9 cellular contexts compared by ENCODE assay signal in genomic region chr15:83284563-83285283, GRCh38. TPM values are rescaled to one million over a fixed set of nuclear protein-coding genes. Genes with fewer than 3 reads are reported as not detected.
DNase-seq lines count a peak whose midpoint lies in the region; ATAC-seq and TF ChIP-seq lines count a peak whose summit lies in the region.
"Had no signal": no experiment of that assay in that cellular context is flagged by ENCODE, and none has a peak within 500 bp of the region (broad histone marks: within the 10 kb centered on the region; RNA-seq: fewer than 3 reads in every experiment).

Gene BNC1 (minus strand): TSS chr15:83284664. CDS start chr15:83284628, 36 bp downstream.

- H3K9ac ChIP-seq in SK-N-SH: no peak within 1 kb of the TSS
- H3K9ac ChIP-seq in stomach smooth muscle (ENCODE audit: low read length in 2 of 2): no peak within 1 kb of the TSS

- H3F3A ChIP-seq in SK-N-SH (replicated peaks; ENCODE audit: insufficient read depth): peaks cover 25% of the 10 kb centered on the region

- no peak for TF ChIP-seq EP300 in SK-N-SH (IDR thresholded peaks at IDR 0.05; ENCODE audit: borderline replicate concordance in 1 of 2, low read depth in 1 of 2, low read length in 1 of 2)

- H3K27me3 ChIP-seq in SK-N-SH (ENCODE audit: insufficient read depth) (peaks cover 58% of the 10 kb centered on the region), brain microvascular endothelial cell (replicated peaks) (no peaks in the 10 kb centered on the region), kidney epithelial cell (ENCODE audit: control insufficient read depth, insufficient read depth, low read length) (no peaks in the 10 kb centered on the region), stomach smooth muscle (ENCODE audit: control insufficient read depth in 1 of 2, insufficient read depth in 2 of 2, low read length in 2 of 2) (peaks cover 27 to 48% of the 10 kb centered on the region in 2 donors)

- CTCF ChIA-PET in SK-N-SH (lab: Yijun Ruan, JAX): interaction anchor here (1.1 kb wide), 1 partner anchor 36 kb away, joined by 6 read pairs; no protein-coding TSS in a partner anchor

- no peak for TF ChIP-seq RAD21 in SK-N-SH (IDR thresholded peaks at IDR 0.05; ENCODE audit: low read length)

- H3K9me3 ChIP-seq in SK-N-SH (no peaks in the 10 kb centered on the region), stomach smooth muscle (ENCODE audit: control insufficient read depth in 2 of 2, low read length in 2 of 2) (no peaks in the 10 kb centered on the region)

- no peak for ATAC-seq in SK-N-SH treated with all-trans-retinoic acid at 6 μM for 48 hours
- ATAC-seq: Panc1 had no signal

- H3K79me2 ChIP-seq in SK-N-SH (ENCODE audit: insufficient read depth): no peaks in the 10 kb centered on the region

- no peaks in the 10 kb centered on the region for H4K20me1 ChIP-seq in SK-N-SH (ENCODE audit: insufficient read depth)

- TF ChIP-seq CTCF in SK-N-SH (IDR thresholded peaks at IDR 0.05): no peak
- TF ChIP-seq CTCF in brain microvascular endothelial cell (IDR thresholded peaks at IDR 0.05; ENCODE audit: low read depth, low read length, missing control alignments): no peak
- TF ChIP-seq CTCF in kidney epithelial cell (IDR thresholded peaks at IDR 0.05; ENCODE audit: insufficient read depth, low read length, poor library complexity, severe bottlenecking): no peak

- H3K4me1 ChIP-seq in SK-N-SH (ENCODE audit: control insufficient read depth in 1 of 2, insufficient read depth in 2 of 2, low read depth in 1 of 2, low read length in 1 of 2): peaks cover 0 to 7% of the 10 kb centered on the region in 2 experiments; a peak in 3 of 4 replicates
- peaks cover 4% of the 10 kb centered on the region for H3K4me1 ChIP-seq in stomach smooth muscle (ENCODE audit: control insufficient read depth, insufficient read depth, low read length)

- WGBS in SK-N-SH (ENCODE audit: low lambda C conversion rate): 30% methylated on average over 18 of the region's 93 CpGs

- peak within 1 kb of the TSS; percentile 57; the same call in 1 of the 2 replicates for H3K4me2 ChIP-seq in SK-N-SH

- in situ Hi-C loops in brain microvascular endothelial cell (cut with HindIII; ENCODE audit: low pct_ligation_motif_present, low sequenced_read_pairs): no loop called here
- in situ Hi-C loops in ACHN (cut with HindIII; ENCODE audit: low pct_ligation_motif_present, low pct_unique_long_range_greater_than_20kb, low sequenced_read_pairs): no loop called here

- H3K27ac ChIP-seq in SK-N-SH (ENCODE audit: low read depth in 2 of 2, low read length in 1 of 2) (no peak within 1 kb of the TSS), brain microvascular endothelial cell (peak within 1 kb of the TSS; percentile 16), stomach smooth muscle (ENCODE audit: low read length) (no peak within 1 kb of the TSS)

- POLR2A ChIA-PET in SK-N-SH (lab: Yijun Ruan, JAX): no interaction called here

- DNase-seq in SK-N-SH (no peak), brain microvascular endothelial cell (no peak), kidney epithelial cell (ENCODE audit: low read depth) (no peak), ACHN (no peak), nucleus accumbens (lab: John Stamatoyannopoulos, UW) (no peak), middle frontal gyrus (ENCODE audit: extremely low spot score, low spot score) (no peak)

- peak within 1 kb of the TSS in 1 of 2 experiments; percentile 21; a peak in 2 of 4 replicates for H3K4me3 ChIP-seq in SK-N-SH (ENCODE audit: low read depth in 2 of 2, low read length in 1 of 2)
- peak within 1 kb of the TSS; percentile 78 for H3K4me3 ChIP-seq in brain microvascular endothelial cell (ENCODE audit: low read depth, low read length)
- H3K4me3 ChIP-seq in kidney epithelial cell (ENCODE audit: low read depth, low read length): peak within 1 kb of the TSS; percentile 91
- H3K4me3 ChIP-seq in stomach smooth muscle (ENCODE audit: low read length in 2 of 2): peak within 1 kb of the TSS; percentile 53 to 66

- peak within 1 kb of the TSS; percentile 65; the same call in 1 of the 2 replicates for H2AFZ ChIP-seq in SK-N-SH (ENCODE audit: low read depth)

- no peaks in the 10 kb centered on the region for H3K9me2 ChIP-seq in SK-N-SH

- H3K36me3 ChIP-seq in SK-N-SH (replicated peaks in 1 of 2; ENCODE audit: control insufficient read depth in 1 of 2, insufficient read depth in 2 of 2, low read length in 1 of 2): no peaks in the 10 kb centered on the region
- no peaks in the 10 kb centered on the region for H3K36me3 ChIP-seq in brain microvascular endothelial cell (replicated peaks)
- H3K36me3 ChIP-seq in kidney epithelial cell (ENCODE audit: control insufficient read depth, insufficient read depth, low read length): no peaks in the 10 kb centered on the region
- H3K36me3 ChIP-seq in stomach smooth muscle (ENCODE audit: control insufficient read depth in 2 of 2, insufficient read depth in 2 of 2, low read length in 2 of 2): no peaks in the 10 kb centered on the region

TF ChIP-seq in SK-N-SH, 30 proteins besides CTCF, POLR2A, EP300 and RAD21:
- no peak for TF ChIP-seq RCOR1 (IDR thresholded peaks at IDR 0.05; ENCODE audit: low read length)
- no peak for TF ChIP-seq TCF12 (IDR thresholded peaks at IDR 0.05)
- no peak for TF ChIP-seq USF1 (IDR thresholded peaks at IDR 0.05; ENCODE audit: borderline replicate concordance, low read depth)
TF ChIP-seq in SK-N-SH: peak in this region for 0.

TF ChIP-seq in SK-N-SH treated with all-trans-retinoic acid at 6 μM for 48 hours, 23 proteins besides CTCF, POLR2A, EP300 and RAD21:
- TF ChIP-seq PATZ1 (CRISPR knock-in tag; IDR thresholded peaks at IDR 0.05; ENCODE audit: borderline replicate concordance): no peak
TF ChIP-seq in SK-N-SH treated with all-trans-retinoic acid at 6 μM for 48 hours: peak in this region for 0.

RNA-seq across cellular contexts. Expression of gene BNC1, which starts in this region (rescaled TPM):
- polyA plus RNA-seq in SK-N-SH (2012; rRNA removed): not detected in 2 replicates
- polyA plus RNA-seq in SK-N-SH (2012; cell fraction: cytosol; rRNA removed): not detected in 2 replicates
- polyA plus RNA-seq in SK-N-SH (2012; cell fraction: nucleus; rRNA removed): not detected in 2 replicates
- total RNA-seq in kidney epithelial cell: 21.3 and 25.4 TPM in 2 replicates
